8 cellular contexts compared by ENCODE assay signal in the genomic region with DNA sequence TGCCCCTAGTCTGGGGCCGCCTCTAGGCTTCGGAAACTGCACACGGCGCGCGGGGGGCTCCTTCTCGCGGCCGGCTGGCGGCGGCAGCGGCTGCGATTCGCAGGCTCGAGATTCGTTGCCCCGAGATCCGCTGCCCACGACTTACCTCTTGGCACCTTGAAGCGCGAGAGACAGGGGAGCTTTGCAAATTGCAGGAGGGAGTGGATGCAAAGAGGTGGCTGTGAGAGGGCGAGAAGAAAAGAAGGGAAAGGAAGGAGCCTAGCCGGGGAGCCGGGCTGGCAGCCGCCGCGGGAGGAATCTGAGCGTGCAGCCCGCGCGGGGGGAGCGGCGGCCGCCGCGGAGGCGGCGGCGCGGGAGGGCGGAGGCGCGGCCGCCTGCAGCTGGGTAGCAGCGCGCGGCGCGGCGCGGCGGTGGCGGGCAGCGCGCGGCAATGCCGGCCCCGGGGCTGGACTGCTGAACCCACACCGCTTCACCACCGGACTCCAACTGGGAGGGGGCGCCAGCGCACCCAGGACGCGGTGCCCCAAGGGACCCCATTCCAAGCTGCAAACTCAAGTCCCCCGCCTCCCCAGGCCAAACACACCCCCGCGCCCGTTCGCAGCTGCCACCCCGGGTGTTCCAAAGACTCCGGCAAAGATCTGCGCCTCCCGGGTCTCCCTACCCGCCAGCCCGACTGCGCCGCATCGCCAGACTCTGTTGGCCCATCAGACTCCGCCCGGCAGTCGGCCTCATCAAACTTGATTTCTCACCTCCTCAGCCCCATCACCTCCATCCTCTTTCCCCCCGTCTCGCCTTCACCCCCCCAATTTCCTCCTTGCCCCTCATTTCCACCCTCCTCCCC. TPM values are rescaled to one million over a fixed set of nuclear protein-coding genes. Genes with fewer than 3 reads are reported as not detected.
DNase-seq lines count a peak whose midpoint lies in the region; ATAC-seq and TF ChIP-seq lines count a peak whose summit lies in the region.

No MANE protein-coding gene starts in this region.

- H3K4me3 Mint-ChIP-seq in activated CD8-positive, alpha-beta memory T cell treated with anti-CD3 and anti-CD28 coated beads, Interleukin-2, amount 10 ng/mL, durations not matched to agents 7 days and 5 days = peak overlapping the region; percentile 95
- H3K4me3 Mint-ChIP-seq in mesothelial cell of epicardium = peak overlapping the region; percentile 92

- CTCF ChIA-PET in activated CD8-positive, alpha-beta memory T cell treated with anti-CD3 and anti-CD28 coated beads, Interleukin-2, amount 10 ng/mL, durations not matched to agents 7 days and 5 days (lab: Charles Lee) = interaction anchor here (0.6 to 4.1 kb wide), 7 partner anchors 44 to 782 kb away, joined by 3 to 31 read pairs (median 6); partner anchors contain the start of gene SUPT3H

- H3K4me3 ChIP-seq in epithelial cell of esophagus (ENCODE audit: low read length) = peak overlapping the region; percentile 62

- peak overlapping the region; percentile 91 for H3K27ac Mint-ChIP-seq in activated CD8-positive, alpha-beta memory T cell treated with anti-CD3 and anti-CD28 coated beads, Interleukin-2, amount 10 ng/mL, durations not matched to agents 7 days and 5 days
- H3K27ac Mint-ChIP-seq in mesothelial cell of epicardium = peak overlapping the region; percentile 84

- peak; percentile 37 for ATAC-seq in activated CD8-positive, alpha-beta memory T cell treated with anti-CD3 and anti-CD28 coated beads, Interleukin-2, amount 10 ng/mL, durations not matched to agents 7 days and 5 days
- ATAC-seq in GM21367 (IDR thresholded peaks at IDR 0.05; ENCODE audit: unreplicated experiment) = no peak

- H3K4me1 Mint-ChIP-seq in activated CD8-positive, alpha-beta memory T cell treated with anti-CD3 and anti-CD28 coated beads, Interleukin-2, amount 10 ng/mL, durations not matched to agents 7 days and 5 days = peaks cover 42% of the 10 kb centered on the region
- H3K4me1 Mint-ChIP-seq in mesothelial cell of epicardium = peaks cover 38% of the 10 kb centered on the region

- TF ChIP-seq CTCF in epithelial cell of esophagus (IDR thresholded peaks at IDR 0.05; ENCODE audit: insufficient read depth, low read depth, low read length, missing control alignments) = no peak
- TF ChIP-seq CTCF in mesothelial cell of epicardium (IDR thresholded peaks at IDR 0.05; ENCODE audit: unreplicated experiment) = no peak

- H3K36me3 Mint-ChIP-seq in activated CD8-positive, alpha-beta memory T cell treated with anti-CD3 and anti-CD28 coated beads, Interleukin-2, amount 10 ng/mL, durations not matched to agents 7 days and 5 days = no peaks in the 10 kb centered on the region
- H3K36me3 Mint-ChIP-seq in mesothelial cell of epicardium = no peaks in the 10 kb centered on the region

- DNase-seq in NCI-H524 (lab: John Stamatoyannopoulos, UW) (peak; percentile 49 to 66), NCI-H524 treated with DMSO at 0.1 percent for 48 hours (lab: John Stamatoyannopoulos, UW) (no peak), NCI-H748 (lab: John Stamatoyannopoulos, UW; ENCODE audit: unreplicated experiment) (peak; percentile 85), epithelial cell of esophagus (ENCODE audit: low read depth) (peak; percentile 58), mesothelial cell of epicardium (ENCODE audit: low spot score in 2 of 2, unreplicated experiment in 2 of 2) (peak; percentile 33 to 62)
- peak; percentile 75 for DNase-seq in activated CD8-positive, alpha-beta memory T cell treated with anti-CD3 and anti-CD28 coated beads, Interleukin-2, amount 10 ng/mL, durations not matched to agents 7 days and 5 days
- peak; percentile 40 to 49 for DNase-seq in stimulated activated CD8-positive, alpha-beta memory T cell treated with anti-CD3 and anti-CD28 coated beads, Interleukin-7, amount 100 ng/mL, for 48 hours (ENCODE audit: extremely low read depth in 1 of 2, low read depth in 1 of 2)

- H3K9me3 Mint-ChIP-seq in activated CD8-positive, alpha-beta memory T cell treated with anti-CD3 and anti-CD28 coated beads, Interleukin-2, amount 10 ng/mL, durations not matched to agents 7 days and 5 days (ENCODE audit: low read depth) = no peaks in the 10 kb centered on the region
- no peaks in the 10 kb centered on the region for H3K9me3 Mint-ChIP-seq in mesothelial cell of epicardium

- peaks cover 27% of the 10 kb centered on the region for H3K27me3 Mint-ChIP-seq in activated CD8-positive, alpha-beta memory T cell treated with anti-CD3 and anti-CD28 coated beads, Interleukin-2, amount 10 ng/mL, durations not matched to agents 7 days and 5 days
- peaks cover 74% of the 10 kb centered on the region for H3K27me3 Mint-ChIP-seq in mesothelial cell of epicardium (ENCODE audit: low read depth)

RNA-seq across cellular contexts. Expression of gene SUPT3H, which starts 44.2 kb away (rescaled TPM):
- 10 to 100 TPM in 1 of 2 experiments, 1 to 10 TPM in 1; 8.2 to 11.7 TPM for total RNA-seq in activated CD8-positive, alpha-beta memory T cell treated with anti-CD3 and anti-CD28 coated beads, Interleukin-2, amount 10 ng/mL, durations not matched to agents 7 days and 5 days
- 21.1 to 24.8 TPM (median 23.2 TPM) in 3 replicates for total RNA-seq in mesothelial cell of epicardium
